ENCODE assay signal across 9 cellular contexts in the genomic region with DNA sequence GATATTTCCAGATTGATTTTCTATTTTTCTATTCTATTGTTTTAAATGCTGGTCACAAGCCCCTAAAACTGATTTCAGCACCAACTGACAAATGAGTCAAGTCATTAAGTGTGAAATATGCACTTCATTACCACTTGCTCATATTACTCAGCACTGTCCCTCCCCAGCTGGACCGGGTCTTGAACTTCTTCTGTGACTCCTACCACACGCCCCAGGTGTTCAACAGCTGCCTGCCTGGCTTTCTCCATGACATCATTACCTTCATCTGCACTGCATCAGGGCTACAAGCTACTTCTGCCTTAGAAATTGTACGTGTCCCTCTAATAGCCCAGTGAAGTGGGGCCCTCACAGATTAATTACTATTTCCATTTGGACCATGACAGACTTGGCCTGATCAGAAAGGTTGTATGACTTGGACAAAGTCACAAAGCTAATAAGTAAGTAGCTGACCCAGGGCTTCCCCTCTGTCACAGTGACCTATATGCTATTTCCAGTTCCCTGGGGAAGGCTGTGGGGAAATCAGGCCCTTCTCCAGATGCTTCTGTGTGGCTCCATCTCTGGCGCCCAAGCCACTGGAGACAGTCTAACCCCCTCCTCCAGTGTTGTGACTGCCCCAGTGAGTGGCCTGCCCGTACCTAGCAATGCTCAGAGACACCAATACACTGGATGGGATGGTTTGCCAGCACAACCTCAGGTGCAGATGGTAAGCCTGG. TPM values are rescaled to one million over a fixed set of nuclear protein-coding genes. Genes with fewer than 3 reads are reported as not detected.
A peak's percentile ranks its signal among the peaks of the same experiment; 100 is the strongest.
DNase-seq lines count a peak whose midpoint lies in the region; ATAC-seq, FAIRE-seq and TF ChIP-seq lines count a peak whose summit lies in the region.
"Had no signal": no experiment of that assay in that cellular context is flagged by ENCODE, and none has a peak within 500 bp of the region (broad histone marks: within the 10 kb centered on the region; RNA-seq: fewer than 3 reads in every experiment).

No MANE protein-coding gene starts in this region.

- no peak for TF ChIP-seq CTCF in GM13977 (IDR thresholded peaks at IDR 0.05; ENCODE audit: extremely low read depth, insufficient read depth, missing control alignments)
- no peak for TF ChIP-seq CTCF in GM12878 (IDR thresholded peaks at IDR 0.05 in 2 of 3, conservative IDR thresholded peaks at IDR 0.05 in 1 of 3; ENCODE audit: control insufficient read depth in 2 of 3, extremely low read depth in 1 of 3, insufficient read depth in 1 of 3, low read depth in 3 of 3, low read length in 3 of 3)

- peaks cover 75% of the 10 kb centered on the region for H3K79me2 ChIP-seq in GM12878 (ENCODE audit: control insufficient read depth, insufficient read depth, low read length)

- DNase-seq in GM13977 (ENCODE audit: low spot score) (peak; percentile 75), GM12878 (ENCODE audit: low read depth, low spot score) (peak; percentile 65), H7 (no peak), HAP-1 (ENCODE audit: low spot score in 2 of 2) (no peak)

- RAD21 ChIA-PET in GM12878 (lab: Charles Lee; ENCODE audit: unreplicated experiment) = interaction anchor here (0.7 to 8.2 kb wide), 7 partner anchors 17 to 1036 kb away, joined by 3 to 88 read pairs (median 4); partner anchors contain the start of genes CASTOR1, CCDC157, SF3A1 and TBC1D10A

- H3K9me3 ChIP-seq in GM12878 (replicated peaks; ENCODE audit: control insufficient read depth, insufficient read depth, low read length) = no peaks in the 10 kb centered on the region
- H3K9me3 ChIP-seq in HAP-1 = no peaks in the 10 kb centered on the region

- intact Hi-C loops in GM12878 (cut with micrococcal nuclease; ENCODE audit: unreplicated experiment) = no loop called here

- H3K27me3 ChIP-seq in GM12878 (replicated peaks in 1 of 2; ENCODE audit: control insufficient read depth in 2 of 2, insufficient read depth in 2 of 2, low read length in 1 of 2) (no peaks in the 10 kb centered on the region), rectal smooth muscle tissue (ENCODE audit: control insufficient read depth, insufficient read depth, low read length) (no peaks in the 10 kb centered on the region), H7 (ENCODE audit: control insufficient read depth, insufficient read depth, low read length) (no peaks in the 10 kb centered on the region), HAP-1 (ENCODE audit: low read depth) (no peaks in the 10 kb centered on the region)

- ATAC-seq in HG03108 (IDR thresholded peaks at IDR 0.05; ENCODE audit: unreplicated experiment) = peak; percentile 37
- peak; percentile 46 for ATAC-seq in GM12878
- ATAC-seq in GM21526 (IDR thresholded peaks at IDR 0.05; ENCODE audit: low FRiP score, unreplicated experiment) = no peak
- no peak for ATAC-seq in HG02588 (IDR thresholded peaks at IDR 0.05; ENCODE audit: unreplicated experiment)

- peak in 1 of 2 experiments; percentile 70; a peak in 2 of 4 replicates for TF ChIP-seq EP300 in GM12878 (IDR thresholded peaks at IDR 0.05; ENCODE audit: borderline replicate concordance in 1 of 2, control insufficient read depth in 1 of 2, low read depth in 2 of 2, low read length in 2 of 2)

- no TSS peak for BruUV-seq in GM12878 (replicated peaks; lab: Mats Ljungman, UMichigan)

- POLR2A ChIA-PET in GM12878 (lab: Charles Lee) = interaction anchor here (1.1 to 16.1 kb wide), 5 partner anchors 12 to 115 kb away, joined by 3 to 198 read pairs (median 6); partner anchors contain the start of gene TBC1D10A

- H3K4me3 ChIP-seq in GM12878 (no peak overlapping the region), rectal smooth muscle tissue (ENCODE audit: low read length) (no peak overlapping the region), H7 (ENCODE audit: insufficient read depth, low read depth, low read length) (no peak overlapping the region), HAP-1 (no peak overlapping the region)
- H3K4me3 ChIP-seq: lung had no signal

- H3K27ac ChIP-seq in GM12878 (ENCODE audit: control insufficient read depth, insufficient read depth) = peak overlapping the region; percentile 87
- peak overlapping the region; percentile 40 for H3K27ac ChIP-seq in rectal smooth muscle tissue (ENCODE audit: low read depth, low read length)

- H4K20me1 ChIP-seq in GM12878 (ENCODE audit: control insufficient read depth, insufficient read depth) = no peaks in the 10 kb centered on the region

- no peak for FAIRE-seq in GM12878 (lab: Jason Lieb, UNC)

- in situ Hi-C loops in GM13977 (cut with MboI; ENCODE audit: low pct_unique_long_range_greater_than_20kb, low sequenced_read_pairs, unreplicated experiment) (no loop called here), GM12878 (cut with MboI) (no loop called here), HAP-1 (cut with MboI; ENCODE audit: low sequenced_read_pairs) (no loop called here)

- no peak overlapping the region for H2AFZ ChIP-seq in GM12878 (ENCODE audit: control insufficient read depth, low read depth, low read length)

- peaks cover 0 to 14% of the 10 kb centered on the region in 2 experiments; a peak in 2 of 4 replicates for H3K36me3 ChIP-seq in GM12878 (ENCODE audit: control insufficient read depth in 2 of 2, insufficient read depth in 2 of 2, low read length in 1 of 2)
- no peaks in the 10 kb centered on the region for H3K36me3 ChIP-seq in rectal smooth muscle tissue (ENCODE audit: control insufficient read depth, insufficient read depth, low read length)
- H3K36me3 ChIP-seq in H7 (replicated peaks; ENCODE audit: control insufficient read depth, insufficient read depth, low read length) = no peaks in the 10 kb centered on the region
- no peaks in the 10 kb centered on the region for H3K36me3 ChIP-seq in HAP-1 (replicated peaks)

- H3K4me1 ChIP-seq in GM12878 (ENCODE audit: control insufficient read depth, insufficient read depth, low read length) (peaks cover 97% of the 10 kb centered on the region), rectal smooth muscle tissue (ENCODE audit: control insufficient read depth, insufficient read depth, low read length) (peaks cover 67% of the 10 kb centered on the region), HAP-1 (no peaks in the 10 kb centered on the region)

- SMC1A ChIA-PET in GM12878 (lab: Charles Lee; ENCODE audit: uncharacterized antibody, unreplicated experiment) = interaction anchor here (0.9 to 9.7 kb wide), 5 partner anchors 9 to 81 kb away, joined by 3 to 92 read pairs (median 4); partner anchors contain the start of genes CASTOR1 and TBC1D10A

- TF ChIP-seq POLR2A in GM12878 (IDR thresholded peaks at IDR 0.05; ENCODE audit: low read depth, low read length) = no peak

- peak overlapping the region; percentile 70 for H3K4me2 ChIP-seq in GM12878 (ENCODE audit: control insufficient read depth, insufficient read depth)

- no peak for TF ChIP-seq RAD21 in GM12878 (IDR thresholded peaks at IDR 0.05; ENCODE audit: insufficient read depth, low read depth, low read length)

- WGBS in GM12878 (ENCODE audit: insufficient coverage, insufficient replicate concordance, low lambda C conversion rate, missing lambda C conversion rate) = 20% methylated on average over 5 of the region's 5 CpGs

- CTCF ChIA-PET in GM12878 (lab: Yijun Ruan, JAX) = interaction anchor here (2.4 to 18.4 kb wide), 2 partner anchors 17 to 19 kb away, joined by 14 to 177 read pairs; partner anchors contain the start of genes CASTOR1 and TBC1D10A

- H3K9ac ChIP-seq in GM12878 (ENCODE audit: control insufficient read depth, insufficient read depth, low read length) (peak overlapping the region; percentile 24; the same call in 1 of the 2 replicates), rectal smooth muscle tissue (ENCODE audit: low read length) (no peak overlapping the region)

RNA-seq across cellular contexts. Expression of gene TBC1D10A, which starts 18.1 kb away (rescaled TPM):
- 26.9 and 32.1 TPM in 2 replicates for total RNA-seq in GM12878 (2013; cell fraction: nucleolus; rRNA removed)
- total RNA-seq in GM12878 (2014; rRNA removed) (14.1 and 16.3 TPM in 2 replicates), GM12878 (2014; rRNA removed; fragmentation: Illumina TruSeq; extraction: Trizol) (8.5 and 8.6 TPM in 2 replicates), GM12878 (2021) (22.2 and 24.3 TPM in 2 replicates)
- polyA plus RNA-seq in GM12878 (2011; ENCODE audit: low read depth) = 3.8 TPM
- polyA plus RNA-seq in GM12878 (2011; rRNA removed) (10.3 and 14.4 TPM in 2 replicates), GM12878 (2014; fragmentation: Illumina TruSeq; extraction: Trizol) (2.0 and 7.9 TPM in 2 replicates), GM12878 (2014; fragmentation: Nextera tagmentation; extraction: Ambion mirVana) (under 1 TPM; 0.27 to 0.82 TPM), GM12878 (2014; rRNA removed) (25.7 and 27.8 TPM in 2 replicates), GM12878 (2016; fragmentation: Nextera tagmentation; extraction: Ambion mirVana) (10 to 100 TPM; 17.4 to 20.8 TPM)
- polyA plus RNA-seq in GM12878 (2011; cell fraction: cytosol; rRNA removed) = 18.2 and 21.6 TPM in 2 replicates
- 63.9 and 67.2 TPM in 2 replicates for polyA plus RNA-seq in GM12878 (2011; cell fraction: nucleus; rRNA removed)
- 13.5 and 16.9 TPM in 2 replicates for polyA plus RNA-seq in GM12878 (2012)
- 12.7 and 20.9 TPM in 2 replicates for polyA minus RNA-seq in GM12878 (2011; rRNA and poly(A)+ RNA removed)
- 5.5 and 7.1 TPM in 2 replicates for polyA minus RNA-seq in GM12878 (2011; cell fraction: cytosol; rRNA and poly(A)+ RNA removed)
- 13.3 and 25.6 TPM in 2 replicates for polyA minus RNA-seq in GM12878 (2011; cell fraction: nucleus; rRNA and poly(A)+ RNA removed)
- 12.0 and 12.6 TPM in 2 replicates for total RNA-seq in H7 (2014; rRNA removed; shearing (Covaris generic))

RNA-seq across cellular contexts. Expression of gene CASTOR1, which starts 19.4 kb away (rescaled TPM):
- 3.6 and 4.4 TPM in 2 replicates for total RNA-seq in GM12878 (2013; cell fraction: nucleolus; rRNA removed)
- total RNA-seq in GM12878 (2014; rRNA removed) (5.3 and 5.9 TPM in 2 replicates), GM12878 (2014; rRNA removed; fragmentation: Illumina TruSeq; extraction: Trizol) (1.2 and 2.4 TPM in 2 replicates), GM12878 (2021) (6.0 and 9.1 TPM in 2 replicates)
- 1.9 TPM for polyA plus RNA-seq in GM12878 (2011; ENCODE audit: low read depth)
- polyA plus RNA-seq in GM12878 (2011; rRNA removed) (0.65 and 1.6 TPM in 2 replicates), GM12878 (2014; fragmentation: Illumina TruSeq; extraction: Trizol) (0.25 and 1.9 TPM in 2 replicates), GM12878 (2014; fragmentation: Nextera tagmentation; extraction: Ambion mirVana) (1 to 10 TPM in 1 of 2 experiments, under 1 TPM in 1; 0.31 to 1.2 TPM), GM12878 (2014; rRNA removed) (5.5 and 6.3 TPM in 2 replicates), GM12878 (2016; fragmentation: Nextera tagmentation; extraction: Ambion mirVana) (1 to 10 TPM; 4.2 to 5.3 TPM)
- polyA plus RNA-seq in GM12878 (2011; cell fraction: cytosol; rRNA removed) = 2.1 and 2.4 TPM in 2 replicates
- polyA plus RNA-seq in GM12878 (2011; cell fraction: nucleus; rRNA removed) = 8.4 and 11.5 TPM in 2 replicates
- 5.7 and 6.0 TPM in 2 replicates for polyA plus RNA-seq in GM12878 (2012)
- 1.6 and 2.1 TPM in 2 replicates for polyA minus RNA-seq in GM12878 (2011; rRNA and poly(A)+ RNA removed)
- not detected in 2 replicates for polyA minus RNA-seq in GM12878 (2011; cell fraction: cytosol; rRNA and poly(A)+ RNA removed)
- polyA minus RNA-seq in GM12878 (2011; cell fraction: nucleus; rRNA and poly(A)+ RNA removed) = 5.4 and 7.1 TPM in 2 replicates
- total RNA-seq in H7 (2014; rRNA removed; shearing (Covaris generic)) = 10.2 and 15.4 TPM in 2 replicates

RNA-seq across cellular contexts. Expression of gene OSM, which starts 42.0 kb away (rescaled TPM):
- 0.27 and 0.33 TPM in 2 replicates for total RNA-seq in GM12878 (2013; cell fraction: nucleolus; rRNA removed)
- 0.93 and 1.4 TPM in 2 replicates for total RNA-seq in GM12878 (2014; rRNA removed)
- total RNA-seq in GM12878 (2014; rRNA removed; fragmentation: Illumina TruSeq; extraction: Trizol) = 0.45 and 0.51 TPM in 2 replicates
- total RNA-seq in GM12878 (2021) = 1.1 and 1.2 TPM in 2 replicates
- 0.13 TPM for polyA plus RNA-seq in GM12878 (2011; ENCODE audit: low read depth)
- 0.13 and 0.29 TPM in 2 replicates for polyA plus RNA-seq in GM12878 (2011; rRNA removed)
- 0.33 and 0.48 TPM in 2 replicates for polyA plus RNA-seq in GM12878 (2011; cell fraction: cytosol; rRNA removed)
- polyA plus RNA-seq in GM12878 (2011; cell fraction: nucleus; rRNA removed) = 0.41 and 1.0 TPM in 2 replicates
- polyA plus RNA-seq in GM12878 (2012) = 0.27 and 0.39 TPM in 2 replicates
- 0.21 TPM in 1 of 2 replicates, not detected in the other for polyA plus RNA-seq in GM12878 (2014; fragmentation: Illumina TruSeq; extraction: Trizol)
- polyA plus RNA-seq in GM12878 (2014; fragmentation: Nextera tagmentation; extraction: Ambion mirVana) = under 1 TPM; 0.06 to 0.15 TPM
- polyA plus RNA-seq in GM12878 (2014; rRNA removed) = 0.79 TPM in 2 replicates
- polyA plus RNA-seq in GM12878 (2016; fragmentation: Nextera tagmentation; extraction: Ambion mirVana) = 1 to 10 TPM in 1 of 2 experiments, under 1 TPM in 1; 0.72 to 1.4 TPM
- polyA minus RNA-seq in GM12878 (2011; rRNA and poly(A)+ RNA removed) = 0.67 TPM in 1 of 2 replicates, not detected in the other
- polyA minus RNA-seq in GM12878 (2011; cell fraction: cytosol; rRNA and poly(A)+ RNA removed) = not detected in 2 replicates
- 0.97 and 1.2 TPM in 2 replicates for polyA minus RNA-seq in GM12878 (2011; cell fraction: nucleus; rRNA and poly(A)+ RNA removed)
- total RNA-seq in H7 (2014; rRNA removed; shearing (Covaris generic)) = not detected in 2 replicates

RNA-seq across cellular contexts. Expression of gene SF3A1, which starts 48.0 kb away (rescaled TPM):
- 108 and 121 TPM in 2 replicates for total RNA-seq in GM12878 (2013; cell fraction: nucleolus; rRNA removed)
- total RNA-seq in GM12878 (2014; rRNA removed) (47.1 and 56.1 TPM in 2 replicates), GM12878 (2014; rRNA removed; fragmentation: Illumina TruSeq; extraction: Trizol) (14.9 and 16.9 TPM in 2 replicates), GM12878 (2021) (222 and 239 TPM in 2 replicates)
- polyA plus RNA-seq in GM12878 (2011; ENCODE audit: low read depth) = 32.3 TPM
- polyA plus RNA-seq in GM12878 (2011; rRNA removed) (7.8 and 28.1 TPM in 2 replicates), GM12878 (2014; fragmentation: Illumina TruSeq; extraction: Trizol) (44.7 and 78.9 TPM in 2 replicates), GM12878 (2014; fragmentation: Nextera tagmentation; extraction: Ambion mirVana) (10 to 100 TPM; 10.4 to 13.4 TPM), GM12878 (2014; rRNA removed) (35.8 and 63.6 TPM in 2 replicates), GM12878 (2016; fragmentation: Nextera tagmentation; extraction: Ambion mirVana) (100 to 1,000 TPM; 170 to 190 TPM)
- polyA plus RNA-seq in GM12878 (2011; cell fraction: cytosol; rRNA removed) = 20.4 and 35.7 TPM in 2 replicates
- 51.1 and 94.1 TPM in 2 replicates for polyA plus RNA-seq in GM12878 (2011; cell fraction: nucleus; rRNA removed)
- 64.7 and 99.8 TPM in 2 replicates for polyA plus RNA-seq in GM12878 (2012)
- polyA minus RNA-seq in GM12878 (2011; rRNA and poly(A)+ RNA removed) = 50.6 and 52.5 TPM in 2 replicates
- polyA minus RNA-seq in GM12878 (2011; cell fraction: cytosol; rRNA and poly(A)+ RNA removed) = 50.0 and 80.6 TPM in 2 replicates
- polyA minus RNA-seq in GM12878 (2011; cell fraction: nucleus; rRNA and poly(A)+ RNA removed) = 41.3 and 62.6 TPM in 2 replicates
- total RNA-seq in H7 (2014; rRNA removed; shearing (Covaris generic)) = 70.1 and 97.1 TPM in 2 replicates

RNA-seq across cellular contexts. Expression of gene CCDC157, which starts 48.1 kb away (rescaled TPM):
- 2.2 and 3.5 TPM in 2 replicates for total RNA-seq in GM12878 (2013; cell fraction: nucleolus; rRNA removed)
- total RNA-seq in GM12878 (2014; rRNA removed) (2.0 and 2.7 TPM in 2 replicates), GM12878 (2014; rRNA removed; fragmentation: Illumina TruSeq; extraction: Trizol) (0.37 and 0.72 TPM in 2 replicates), GM12878 (2021) (1.4 and 1.5 TPM in 2 replicates)
- 0.54 TPM for polyA plus RNA-seq in GM12878 (2011; ENCODE audit: low read depth)
- polyA plus RNA-seq in GM12878 (2011; rRNA removed) (0.40 and 1.0 TPM in 2 replicates), GM12878 (2014; fragmentation: Illumina TruSeq; extraction: Trizol) (0.08 and 0.81 TPM in 2 replicates), GM12878 (2014; fragmentation: Nextera tagmentation; extraction: Ambion mirVana) (under 1 TPM; 0.10 to 0.46 TPM), GM12878 (2014; rRNA removed) (2.0 and 2.8 TPM in 2 replicates), GM12878 (2016; fragmentation: Nextera tagmentation; extraction: Ambion mirVana) (1 to 10 TPM; 1.9 to 2.8 TPM)
- 1.3 and 2.5 TPM in 2 replicates for polyA plus RNA-seq in GM12878 (2011; cell fraction: cytosol; rRNA removed)
- 3.6 and 4.0 TPM in 2 replicates for polyA plus RNA-seq in GM12878 (2011; cell fraction: nucleus; rRNA removed)
- polyA plus RNA-seq in GM12878 (2012) = 1.1 and 1.2 TPM in 2 replicates
- polyA minus RNA-seq in GM12878 (2011; rRNA and poly(A)+ RNA removed) = 0.93 and 1.0 TPM in 2 replicates
- polyA minus RNA-seq in GM12878 (2011; cell fraction: cytosol; rRNA and poly(A)+ RNA removed) = 1.7 TPM in 1 of 2 replicates, not detected in the other
- 1.9 and 3.1 TPM in 2 replicates for polyA minus RNA-seq in GM12878 (2011; cell fraction: nucleus; rRNA and poly(A)+ RNA removed)
- total RNA-seq in H7 (2014; rRNA removed; shearing (Covaris generic)) = 4.7 and 6.1 TPM in 2 replicates

Comparison
In these comparisons a context has a peak if more than half of its experiments do, and no peak if none do; other contexts are left out.
1. DNase-seq: peak in GM13977 (single experiment) and GM12878 (single experiment); none in H7 (single experiment) and HAP-1 (0 of 2).
2. ATAC-seq: peak in HG03108 (single experiment) and GM12878 (single experiment); none in GM21526 (single experiment) and HG02588 (single experiment).